In genomic region chr13:32031025-32031814, GRCh38 we compare ENCODE assay signal across 1 cellular context.
TF ChIP-seq lines count a peak whose summit lies in the region.

FRY (plus strand) TSS chr13:32031774; CDS start chr13:32031796, 22 bp downstream.

TF ChIP-seq in WTC11, 78 proteins besides CTCF, POLR2A, EP300 and RAD21 (continued from another document and continues in another):
- no peak for TF ChIP-seq E2F1 (CRISPR knock-in tag; IDR thresholded peaks at IDR 0.05)
- TF ChIP-seq TCF7 (CRISPR knock-in tag; IDR thresholded peaks at IDR 0.05; ENCODE audit: low read depth), result no peak
- TF ChIP-seq, protein P1, sequence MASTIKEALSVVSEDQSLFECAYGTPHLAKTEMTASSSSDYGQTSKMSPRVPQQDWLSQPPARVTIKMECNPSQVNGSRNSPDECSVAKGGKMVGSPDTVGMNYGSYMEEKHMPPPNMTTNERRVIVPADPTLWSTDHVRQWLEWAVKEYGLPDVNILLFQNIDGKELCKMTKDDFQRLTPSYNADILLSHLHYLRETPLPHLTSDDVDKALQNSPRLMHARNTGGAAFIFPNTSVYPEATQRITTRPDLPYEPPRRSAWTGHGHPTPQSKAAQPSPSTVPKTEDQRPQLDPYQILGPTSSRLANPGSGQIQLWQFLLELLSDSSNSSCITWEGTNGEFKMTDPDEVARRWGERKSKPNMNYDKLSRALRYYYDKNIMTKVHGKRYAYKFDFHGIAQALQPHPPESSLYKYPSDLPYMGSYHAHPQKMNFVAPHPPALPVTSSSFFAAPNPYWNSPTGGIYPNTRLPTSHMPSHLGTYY (CRISPR knock-in tag; IDR thresholded peaks at IDR 0.05), result no peak
- TF ChIP-seq SP1 (CRISPR knock-in tag; conservative IDR thresholded peaks at IDR 0.05), result no peak
- TF ChIP-seq ETV6 (CRISPR knock-in tag; IDR thresholded peaks at IDR 0.05), result 0 out of 2 replicates have a peak, but pooled peaks have one; percentile 28
- TF ChIP-seq, protein P2, sequence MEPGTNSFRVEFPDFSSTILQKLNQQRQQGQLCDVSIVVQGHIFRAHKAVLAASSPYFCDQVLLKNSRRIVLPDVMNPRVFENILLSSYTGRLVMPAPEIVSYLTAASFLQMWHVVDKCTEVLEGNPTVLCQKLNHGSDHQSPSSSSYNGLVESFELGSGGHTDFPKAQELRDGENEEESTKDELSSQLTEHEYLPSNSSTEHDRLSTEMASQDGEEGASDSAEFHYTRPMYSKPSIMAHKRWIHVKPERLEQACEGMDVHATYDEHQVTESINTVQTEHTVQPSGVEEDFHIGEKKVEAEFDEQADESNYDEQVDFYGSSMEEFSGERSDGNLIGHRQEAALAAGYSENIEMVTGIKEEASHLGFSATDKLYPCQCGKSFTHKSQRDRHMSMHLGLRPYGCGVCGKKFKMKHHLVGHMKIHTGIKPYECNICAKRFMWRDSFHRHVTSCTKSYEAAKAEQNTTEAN (CRISPR knock-in tag; IDR thresholded peaks at IDR 0.05), result no peak
- TF ChIP-seq ATF1 (CRISPR knock-in tag; IDR thresholded peaks at IDR 0.05), result no peak
- TF ChIP-seq, protein P3, sequence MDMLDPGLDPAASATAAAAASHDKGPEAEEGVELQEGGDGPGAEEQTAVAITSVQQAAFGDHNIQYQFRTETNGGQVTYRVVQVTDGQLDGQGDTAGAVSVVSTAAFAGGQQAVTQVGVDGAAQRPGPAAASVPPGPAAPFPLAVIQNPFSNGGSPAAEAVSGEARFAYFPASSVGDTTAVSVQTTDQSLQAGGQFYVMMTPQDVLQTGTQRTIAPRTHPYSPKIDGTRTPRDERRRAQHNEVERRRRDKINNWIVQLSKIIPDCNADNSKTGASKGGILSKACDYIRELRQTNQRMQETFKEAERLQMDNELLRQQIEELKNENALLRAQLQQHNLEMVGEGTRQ (CRISPR knock-in tag; IDR thresholded peaks at IDR 0.05), result no peak
- TF ChIP-seq JAZF1 (CRISPR knock-in tag; IDR thresholded peaks at IDR 0.05), result no peak
- TF ChIP-seq TP53 (CRISPR knock-in tag; IDR thresholded peaks at IDR 0.05), result no peak
- TF ChIP-seq ZBTB21 (CRISPR knock-in tag; IDR thresholded peaks at IDR 0.05; ENCODE audit: borderline replicate concordance), result no peak
- TF ChIP-seq ZNF263 (CRISPR knock-in tag; IDR thresholded peaks at IDR 0.05; ENCODE audit: low read depth), result peak; percentile 87
- no peak for TF ChIP-seq NR1H2 (CRISPR knock-in tag; IDR thresholded peaks at IDR 0.05)
- no peak for TF ChIP-seq SMAD4 (CRISPR knock-in tag; IDR thresholded peaks at IDR 0.05)
- no peak for TF ChIP-seq MLX (CRISPR knock-in tag; IDR thresholded peaks at IDR 0.05)
- peak; percentile 18; the same call in 1 of the 2 replicates for TF ChIP-seq USF1 (CRISPR knock-in tag; IDR thresholded peaks at IDR 0.05)
- 0 out of 2 replicates have a peak, but pooled peaks have one; percentile 47 for TF ChIP-seq KAT7 (CRISPR knock-in tag; IDR thresholded peaks at IDR 0.05; ENCODE audit: borderline replicate concordance)
- 0 out of 2 replicates have a peak, but pooled peaks have one; percentile 36 for TF ChIP-seq ZNF317 (CRISPR knock-in tag; IDR thresholded peaks at IDR 0.05; ENCODE audit: borderline replicate concordance, low read depth)
- no peak for TF ChIP-seq ZNF121 (CRISPR knock-in tag; IDR thresholded peaks at IDR 0.05)
- no peak for TF ChIP-seq OVOL2 (CRISPR knock-in tag; IDR thresholded peaks at IDR 0.05; ENCODE audit: borderline replicate concordance)
- TF ChIP-seq NFE2L1 (CRISPR knock-in tag; IDR thresholded peaks at IDR 0.05), result no peak
- TF ChIP-seq GTF2I (CRISPR knock-in tag; conservative IDR thresholded peaks at IDR 0.05), result no peak
- TF ChIP-seq ZNF671 (CRISPR knock-in tag; IDR thresholded peaks at IDR 0.05), result no peak
- TF ChIP-seq, protein P4, sequence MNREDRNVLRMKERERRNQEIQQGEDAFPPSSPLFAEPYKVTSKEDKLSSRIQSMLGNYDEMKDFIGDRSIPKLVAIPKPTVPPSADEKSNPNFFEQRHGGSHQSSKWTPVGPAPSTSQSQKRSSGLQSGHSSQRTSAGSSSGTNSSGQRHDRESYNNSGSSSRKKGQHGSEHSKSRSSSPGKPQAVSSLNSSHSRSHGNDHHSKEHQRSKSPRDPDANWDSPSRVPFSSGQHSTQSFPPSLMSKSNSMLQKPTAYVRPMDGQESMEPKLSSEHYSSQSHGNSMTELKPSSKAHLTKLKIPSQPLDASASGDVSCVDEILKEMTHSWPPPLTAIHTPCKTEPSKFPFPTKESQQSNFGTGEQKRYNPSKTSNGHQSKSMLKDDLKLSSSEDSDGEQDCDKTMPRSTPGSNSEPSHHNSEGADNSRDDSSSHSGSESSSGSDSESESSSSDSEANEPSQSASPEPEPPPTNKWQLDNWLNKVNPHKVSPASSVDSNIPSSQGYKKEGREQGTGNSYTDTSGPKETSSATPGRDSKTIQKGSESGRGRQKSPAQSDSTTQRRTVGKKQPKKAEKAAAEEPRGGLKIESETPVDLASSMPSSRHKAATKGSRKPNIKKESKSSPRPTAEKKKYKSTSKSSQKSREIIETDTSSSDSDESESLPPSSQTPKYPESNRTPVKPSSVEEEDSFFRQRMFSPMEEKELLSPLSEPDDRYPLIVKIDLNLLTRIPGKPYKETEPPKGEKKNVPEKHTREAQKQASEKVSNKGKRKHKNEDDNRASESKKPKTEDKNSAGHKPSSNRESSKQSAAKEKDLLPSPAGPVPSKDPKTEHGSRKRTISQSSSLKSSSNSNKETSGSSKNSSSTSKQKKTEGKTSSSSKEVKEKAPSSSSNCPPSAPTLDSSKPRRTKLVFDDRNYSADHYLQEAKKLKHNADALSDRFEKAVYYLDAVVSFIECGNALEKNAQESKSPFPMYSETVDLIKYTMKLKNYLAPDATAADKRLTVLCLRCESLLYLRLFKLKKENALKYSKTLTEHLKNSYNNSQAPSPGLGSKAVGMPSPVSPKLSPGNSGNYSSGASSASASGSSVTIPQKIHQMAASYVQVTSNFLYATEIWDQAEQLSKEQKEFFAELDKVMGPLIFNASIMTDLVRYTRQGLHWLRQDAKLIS (CRISPR knock-in tag; IDR thresholded peaks at IDR 0.05; ENCODE audit: borderline replicate concordance), result no peak
- TF ChIP-seq, protein P5, sequence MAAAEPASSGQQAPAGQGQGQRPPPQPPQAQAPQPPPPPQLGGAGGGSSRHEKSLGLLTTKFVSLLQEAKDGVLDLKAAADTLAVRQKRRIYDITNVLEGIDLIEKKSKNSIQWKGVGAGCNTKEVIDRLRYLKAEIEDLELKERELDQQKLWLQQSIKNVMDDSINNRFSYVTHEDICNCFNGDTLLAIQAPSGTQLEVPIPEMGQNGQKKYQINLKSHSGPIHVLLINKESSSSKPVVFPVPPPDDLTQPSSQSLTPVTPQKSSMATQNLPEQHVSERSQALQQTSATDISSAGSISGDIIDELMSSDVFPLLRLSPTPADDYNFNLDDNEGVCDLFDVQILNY (CRISPR knock-in tag; IDR thresholded peaks at IDR 0.05), result peak; percentile 46; the same call in 1 of the 2 replicates
- TF ChIP-seq GABPB1 (CRISPR knock-in tag; IDR thresholded peaks at IDR 0.05), result no peak; the same call in 1 of the 2 replicates
- TF ChIP-seq, protein P6, sequence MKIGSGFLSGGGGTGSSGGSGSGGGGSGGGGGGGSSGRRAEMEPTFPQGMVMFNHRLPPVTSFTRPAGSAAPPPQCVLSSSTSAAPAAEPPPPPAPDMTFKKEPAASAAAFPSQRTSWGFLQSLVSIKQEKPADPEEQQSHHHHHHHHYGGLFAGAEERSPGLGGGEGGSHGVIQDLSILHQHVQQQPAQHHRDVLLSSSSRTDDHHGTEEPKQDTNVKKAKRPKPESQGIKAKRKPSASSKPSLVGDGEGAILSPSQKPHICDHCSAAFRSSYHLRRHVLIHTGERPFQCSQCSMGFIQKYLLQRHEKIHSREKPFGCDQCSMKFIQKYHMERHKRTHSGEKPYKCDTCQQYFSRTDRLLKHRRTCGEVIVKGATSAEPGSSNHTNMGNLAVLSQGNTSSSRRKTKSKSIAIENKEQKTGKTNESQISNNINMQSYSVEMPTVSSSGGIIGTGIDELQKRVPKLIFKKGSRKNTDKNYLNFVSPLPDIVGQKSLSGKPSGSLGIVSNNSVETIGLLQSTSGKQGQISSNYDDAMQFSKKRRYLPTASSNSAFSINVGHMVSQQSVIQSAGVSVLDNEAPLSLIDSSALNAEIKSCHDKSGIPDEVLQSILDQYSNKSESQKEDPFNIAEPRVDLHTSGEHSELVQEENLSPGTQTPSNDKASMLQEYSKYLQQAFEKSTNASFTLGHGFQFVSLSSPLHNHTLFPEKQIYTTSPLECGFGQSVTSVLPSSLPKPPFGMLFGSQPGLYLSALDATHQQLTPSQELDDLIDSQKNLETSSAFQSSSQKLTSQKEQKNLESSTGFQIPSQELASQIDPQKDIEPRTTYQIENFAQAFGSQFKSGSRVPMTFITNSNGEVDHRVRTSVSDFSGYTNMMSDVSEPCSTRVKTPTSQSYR (CRISPR knock-in tag; IDR thresholded peaks at IDR 0.05), result no peak
- TF ChIP-seq SMAD3 (CRISPR knock-in tag; IDR thresholded peaks at IDR 0.05; ENCODE audit: borderline replicate concordance), result no peak
- TF ChIP-seq ELF4 (CRISPR knock-in tag; IDR thresholded peaks at IDR 0.05; ENCODE audit: low read depth), result no peak
- TF ChIP-seq TEAD1 (CRISPR knock-in tag; IDR thresholded peaks at IDR 0.05), result no peak
- no peak for TF ChIP-seq GRHL2 (CRISPR knock-in tag; IDR thresholded peaks at IDR 0.05; ENCODE audit: insufficient replicate concordance, severe bottlenecking)
- no peak for TF ChIP-seq MXD4 (CRISPR knock-in tag; IDR thresholded peaks at IDR 0.05; ENCODE audit: borderline replicate concordance)
- TF ChIP-seq NR3C1 (CRISPR knock-in tag; conservative IDR thresholded peaks at IDR 0.05; ENCODE audit: low read depth), result no peak
- 0 out of 2 replicates have a peak, but pooled peaks have one; percentile 17 for TF ChIP-seq CREB1 (CRISPR knock-in tag; IDR thresholded peaks at IDR 0.05)
- TF ChIP-seq HMGXB4 (CRISPR knock-in tag; IDR thresholded peaks at IDR 0.05), result peak; percentile 59
- no peak for TF ChIP-seq NR2C2 (CRISPR knock-in tag; IDR thresholded peaks at IDR 0.05)
- TF ChIP-seq EMX1 (CRISPR knock-in tag; IDR thresholded peaks at IDR 0.05), result no peak
- no peak for TF ChIP-seq JUN (CRISPR knock-in tag; IDR thresholded peaks at IDR 0.05)
- no peak for TF ChIP-seq NFATC4 (CRISPR knock-in tag; IDR thresholded peaks at IDR 0.05)
- no peak for TF ChIP-seq ZNF138 (CRISPR knock-in tag; conservative IDR thresholded peaks at IDR 0.05)
- no peak; the same call in 1 of the 2 replicates for TF ChIP-seq FOXP1 (CRISPR knock-in tag; IDR thresholded peaks at IDR 0.05; ENCODE audit: borderline replicate concordance)
- TF ChIP-seq IRF2 (CRISPR knock-in tag; IDR thresholded peaks at IDR 0.05; ENCODE audit: borderline replicate concordance, low read depth), result no peak
- no peak for TF ChIP-seq ESRRA (CRISPR knock-in tag; IDR thresholded peaks at IDR 0.05; ENCODE audit: borderline replicate concordance)
- TF ChIP-seq, protein P7, sequence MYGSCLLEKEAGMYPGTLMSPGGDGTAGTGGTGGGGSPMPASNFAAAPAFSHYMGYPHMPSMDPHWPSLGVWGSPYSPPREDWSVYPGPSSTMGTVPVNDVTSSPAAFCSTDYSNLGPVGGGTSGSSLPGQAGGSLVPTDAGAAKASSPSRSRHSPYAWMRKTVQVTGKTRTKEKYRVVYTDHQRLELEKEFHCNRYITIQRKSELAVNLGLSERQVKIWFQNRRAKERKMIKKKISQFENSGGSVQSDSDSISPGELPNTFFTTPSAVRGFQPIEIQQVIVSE (CRISPR knock-in tag; IDR thresholded peaks at IDR 0.05; ENCODE audit: borderline replicate concordance), result no peak
- TF ChIP-seq ZSCAN18 (CRISPR knock-in tag; IDR thresholded peaks at IDR 0.05), result no peak
- TF ChIP-seq ATF3 (CRISPR knock-in tag; conservative IDR thresholded peaks at IDR 0.05), result no peak
